1 cellular context compared by ENCODE assay signal in the genomic region with DNA sequence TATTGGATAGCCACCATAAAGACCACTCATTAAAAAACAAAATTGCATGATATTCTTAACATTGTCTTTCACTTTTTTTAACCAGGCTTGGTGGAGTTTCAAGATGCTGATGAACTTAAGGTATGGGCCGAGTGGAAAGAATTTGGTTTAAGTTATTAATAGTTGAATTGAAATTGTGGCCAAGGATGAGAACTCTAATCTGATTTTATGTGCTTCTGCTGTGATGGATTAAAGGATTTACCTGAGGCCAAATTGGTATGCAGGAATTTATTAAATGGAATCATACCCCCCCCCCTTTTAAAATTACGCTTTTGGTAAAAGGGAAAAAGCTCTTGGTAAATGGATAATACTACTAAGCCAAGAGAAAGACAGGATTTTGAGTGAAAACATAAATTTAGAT.
TF ChIP-seq lines count a peak whose summit lies in the region.

No MANE protein-coding gene starts in this region.

TF ChIP-seq in HepG2, 621 proteins besides CTCF, POLR2A, EP300 and RAD21 (continued from another document):
- no peak for TF ChIP-seq REXO4 (CRISPR knock-in tag; IDR thresholded peaks at IDR 0.05; ENCODE audit: borderline replicate concordance)
- TF ChIP-seq RFX3 (CRISPR knock-in tag; IDR thresholded peaks at IDR 0.05), result no peak
- no peak for TF ChIP-seq THAP8 (CRISPR knock-in tag; IDR thresholded peaks at IDR 0.05; ENCODE audit: borderline replicate concordance)
- TF ChIP-seq, protein P1, sequence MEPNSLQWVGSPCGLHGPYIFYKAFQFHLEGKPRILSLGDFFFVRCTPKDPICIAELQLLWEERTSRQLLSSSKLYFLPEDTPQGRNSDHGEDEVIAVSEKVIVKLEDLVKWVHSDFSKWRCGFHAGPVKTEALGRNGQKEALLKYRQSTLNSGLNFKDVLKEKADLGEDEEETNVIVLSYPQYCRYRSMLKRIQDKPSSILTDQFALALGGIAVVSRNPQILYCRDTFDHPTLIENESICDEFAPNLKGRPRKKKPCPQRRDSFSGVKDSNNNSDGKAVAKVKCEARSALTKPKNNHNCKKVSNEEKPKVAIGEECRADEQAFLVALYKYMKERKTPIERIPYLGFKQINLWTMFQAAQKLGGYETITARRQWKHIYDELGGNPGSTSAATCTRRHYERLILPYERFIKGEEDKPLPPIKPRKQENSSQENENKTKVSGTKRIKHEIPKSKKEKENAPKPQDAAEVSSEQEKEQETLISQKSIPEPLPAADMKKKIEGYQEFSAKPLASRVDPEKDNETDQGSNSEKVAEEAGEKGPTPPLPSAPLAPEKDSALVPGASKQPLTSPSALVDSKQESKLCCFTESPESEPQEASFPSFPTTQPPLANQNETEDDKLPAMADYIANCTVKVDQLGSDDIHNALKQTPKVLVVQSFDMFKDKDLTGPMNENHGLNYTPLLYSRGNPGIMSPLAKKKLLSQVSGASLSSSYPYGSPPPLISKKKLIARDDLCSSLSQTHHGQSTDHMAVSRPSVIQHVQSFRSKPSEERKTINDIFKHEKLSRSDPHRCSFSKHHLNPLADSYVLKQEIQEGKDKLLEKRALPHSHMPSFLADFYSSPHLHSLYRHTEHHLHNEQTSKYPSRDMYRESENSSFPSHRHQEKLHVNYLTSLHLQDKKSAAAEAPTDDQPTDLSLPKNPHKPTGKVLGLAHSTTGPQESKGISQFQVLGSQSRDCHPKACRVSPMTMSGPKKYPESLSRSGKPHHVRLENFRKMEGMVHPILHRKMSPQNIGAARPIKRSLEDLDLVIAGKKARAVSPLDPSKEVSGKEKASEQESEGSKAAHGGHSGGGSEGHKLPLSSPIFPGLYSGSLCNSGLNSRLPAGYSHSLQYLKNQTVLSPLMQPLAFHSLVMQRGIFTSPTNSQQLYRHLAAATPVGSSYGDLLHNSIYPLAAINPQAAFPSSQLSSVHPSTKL (CRISPR knock-in tag; IDR thresholded peaks at IDR 0.05), result no peak
- TF ChIP-seq THRA (CRISPR knock-in tag; IDR thresholded peaks at IDR 0.05; ENCODE audit: borderline replicate concordance), result no peak
- no peak for TF ChIP-seq ZNF816 (CRISPR knock-in tag; IDR thresholded peaks at IDR 0.05; ENCODE audit: borderline replicate concordance)
- TF ChIP-seq HNRNPL (IDR thresholded peaks at IDR 0.05; ENCODE audit: low read depth, low read length), result no peak
- TF ChIP-seq, protein P2, sequence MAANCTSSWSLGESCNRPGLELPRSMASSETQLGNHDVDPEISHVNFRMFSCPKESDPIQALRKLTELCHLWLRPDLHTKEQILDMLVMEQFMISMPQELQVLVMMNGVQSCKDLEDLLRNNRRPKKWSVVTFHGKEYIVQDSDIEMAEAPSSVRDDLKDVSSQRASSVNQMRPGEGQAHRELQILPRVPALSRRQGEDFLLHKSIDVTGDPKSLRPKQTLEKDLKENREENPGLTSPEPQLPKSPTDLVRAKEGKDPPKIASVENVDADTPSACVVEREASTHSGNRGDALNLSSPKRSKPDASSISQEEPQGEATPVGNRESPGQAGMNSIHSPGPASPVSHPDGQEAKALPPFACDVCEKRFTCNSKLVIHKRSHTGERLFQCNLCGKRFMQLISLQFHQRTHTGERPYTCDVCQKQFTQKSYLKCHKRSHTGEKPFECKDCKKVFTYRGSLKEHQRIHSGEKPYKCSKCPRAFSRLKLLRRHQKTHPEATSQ (CRISPR knock-in tag; IDR thresholded peaks at IDR 0.05; ENCODE audit: borderline replicate concordance), result no peak
- TF ChIP-seq NKX3-1 (CRISPR knock-in tag; IDR thresholded peaks at IDR 0.05), result no peak
- TF ChIP-seq ZNF766 (CRISPR knock-in tag; IDR thresholded peaks at IDR 0.05; ENCODE audit: borderline replicate concordance), result no peak
